10 cellular contexts compared by ENCODE assay signal in genomic region chr17:37742762-37743611, GRCh38. TPM values are rescaled to one million over a fixed set of nuclear protein-coding genes. Genes with fewer than 3 reads are reported as not detected.
DNase-seq lines count a peak whose midpoint lies in the region; ATAC-seq and TF ChIP-seq lines count a peak whose summit lies in the region.
"Had no signal": no experiment of that assay in that cellular context is flagged by ENCODE, and none has a peak within 500 bp of the region (broad histone marks: within the 10 kb centered on the region; RNA-seq: fewer than 3 reads in every experiment).

No MANE protein-coding gene starts in this region.

- H3K9me3 ChIP-seq in thoracic aorta = no peaks in the 10 kb centered on the region

- no peak for TF ChIP-seq CTCF in thoracic aorta (IDR thresholded peaks at IDR 0.05)

- peaks cover 20 to 38% of the 10 kb centered on the region in 2 donors for H3K4me1 ChIP-seq in thoracic aorta (ENCODE audit: control insufficient read depth in 1 of 2, low read depth in 2 of 2)

- DNase-seq in activated effector memory CD4-positive, alpha-beta T cell treated with anti-CD3 and anti-CD28 coated beads, Interleukin-2, amount 50 U/mL, for 16 hours = peak; percentile 60
- DNase-seq in activated effector memory CD4-positive, alpha-beta T cell treated with Interleukin-2 at 50 U/mL for 16 hours = no peak
- DNase-seq in activated naive CD4-positive, alpha-beta T cell treated with anti-CD3 and anti-CD28 coated beads, Interleukin-2, amount 50 U/mL, for 16 hours = peak; percentile 12
- DNase-seq in left lobe of liver (ENCODE audit: low spot score) = peak; percentile 60
- no peak for DNase-seq in thoracic aorta (ENCODE audit: low spot score)
- no peak for DNase-seq in islet precursor cell
- DNase-seq in OCI-M1 (lab: John Stamatoyannopoulos, UW) = no peak
- DNase-seq: stimulated activated CD4-positive, alpha-beta T cell treated with anti-CD3 and anti-CD28 coated beads, Interleukin-1b, Interleukin-23, amount 100 ng/mL, for 48 hours had no signal

- H3K4me3 ChIP-seq in thoracic aorta = peak overlapping the region; percentile 66

- ATAC-seq in left lobe of liver (peak; percentile 42), thoracic aorta (ENCODE audit: insufficient number of reproducible peaks, low FRiP score, low read depth) (no peak), GM19452 (IDR thresholded peaks at IDR 0.05; ENCODE audit: unreplicated experiment) (no peak)

- H3K27ac ChIP-seq in thoracic aorta = no peak overlapping the region
- H3K27ac ChIP-seq: KMS-11 had no signal

- H3K36me3 ChIP-seq in thoracic aorta = no peaks in the 10 kb centered on the region

- peaks cover 46% of the 10 kb centered on the region for H3K27me3 ChIP-seq in thoracic aorta (replicated peaks; ENCODE audit: insufficient read depth)

RNA-seq across cellular contexts. Expression of gene HNF1B, which starts 1.9 kb away (rescaled TPM):
- total RNA-seq in left lobe of liver (8.4 TPM), thoracic aorta (not detected)

Comparison
In these comparisons a context has a peak if more than half of its experiments do, and no peak if none do; other contexts are left out.
1. DNase-seq: peak in activated effector memory CD4-positive, alpha-beta T cell treated with anti-CD3 and anti-CD28 coated beads, Interleukin-2, amount 50 U/mL, for 16 hours (single experiment), activated naive CD4-positive, alpha-beta T cell treated with anti-CD3 and anti-CD28 coated beads, Interleukin-2, amount 50 U/mL, for 16 hours (single experiment) and left lobe of liver (single experiment); none in activated effector memory CD4-positive, alpha-beta T cell treated with Interleukin-2 at 50 U/mL for 16 hours (single experiment), thoracic aorta (single experiment), islet precursor cell (single experiment) and OCI-M1 (single experiment).